Comparison of ENCODE assay signal across 10 cellular contexts in genomic region chr5:124952079-124952478, GRCh38.
DNase-seq lines count a peak whose midpoint lies in the region; ATAC-seq and TF ChIP-seq lines count a peak whose summit lies in the region.
"Had no signal": no experiment of that assay in that cellular context is flagged by ENCODE, and none has a peak within 500 bp of the region (broad histone marks: within the 10 kb centered on the region; RNA-seq: fewer than 3 reads in every experiment).

No MANE protein-coding gene starts in this region.

- H3K27me3 Mint-ChIP-seq in activated T-helper 17 cell treated with anti-CD3 and anti-CD28 coated beads, Interleukin-2, amount 50 U/mL, for 72 hours: no peaks in the 10 kb centered on the region
- H3K27me3 Mint-ChIP-seq in endothelial cell (ENCODE audit: unreplicated experiment) (no peaks in the 10 kb centered on the region), mesothelial cell of epicardium (ENCODE audit: low read depth) (no peaks in the 10 kb centered on the region), type B pancreatic cell (peaks cover 3% of the 10 kb centered on the region)

- H3K36me3 Mint-ChIP-seq in activated T-helper 17 cell treated with anti-CD3 and anti-CD28 coated beads, Interleukin-2, amount 50 U/mL, for 72 hours (ENCODE audit: low read depth): no peaks in the 10 kb centered on the region
- H3K36me3 Mint-ChIP-seq in endothelial cell (ENCODE audit: low read depth, unreplicated experiment) (no peaks in the 10 kb centered on the region), mesothelial cell of epicardium (no peaks in the 10 kb centered on the region), type B pancreatic cell (no peaks in the 10 kb centered on the region)

- no peaks in the 10 kb centered on the region for H3K9me3 Mint-ChIP-seq in activated T-helper 17 cell treated with anti-CD3 and anti-CD28 coated beads, Interleukin-2, amount 50 U/mL, for 72 hours
- H3K9me3 Mint-ChIP-seq in endothelial cell (ENCODE audit: unreplicated experiment) (no peaks in the 10 kb centered on the region), mesothelial cell of epicardium (no peaks in the 10 kb centered on the region), type B pancreatic cell (no peaks in the 10 kb centered on the region)

- H3K4me3 ChIP-seq in GM12875 (ENCODE audit: low read depth, low read length): peak overlapping the region; percentile 10

- peak; percentile 92 for ATAC-seq in GM19468 (IDR thresholded peaks at IDR 0.05; ENCODE audit: extremely low read depth, unreplicated experiment)
- peak; percentile 93 for ATAC-seq in HG03135 (IDR thresholded peaks at IDR 0.05; ENCODE audit: unreplicated experiment)
- peak; percentile 9 for ATAC-seq in activated T-helper 17 cell treated with anti-CD3 and anti-CD28 coated beads, Interleukin-2, amount 50 U/mL, for 72 hours (replicated peaks)
- ATAC-seq in SK-N-SH treated with all-trans-retinoic acid at 6 μM for 48 hours: no peak

- H3K4me1 Mint-ChIP-seq in activated T-helper 17 cell treated with anti-CD3 and anti-CD28 coated beads, Interleukin-2, amount 50 U/mL, for 72 hours: no peaks in the 10 kb centered on the region
- H3K4me1 Mint-ChIP-seq in endothelial cell (ENCODE audit: unreplicated experiment): peaks cover 13% of the 10 kb centered on the region
- H3K4me1 Mint-ChIP-seq in mesothelial cell of epicardium: peaks cover 26% of the 10 kb centered on the region
- peaks cover 17% of the 10 kb centered on the region for H3K4me1 Mint-ChIP-seq in type B pancreatic cell (ENCODE audit: unreplicated experiment)

- TF ChIP-seq CTCF in GM12875 (IDR thresholded peaks at IDR 0.05; ENCODE audit: borderline replicate concordance, insufficient read depth, low read depth, low read length) (no peak), endothelial cell (IDR thresholded peaks at IDR 0.05; ENCODE audit: unreplicated experiment) (no peak), mesothelial cell of epicardium (IDR thresholded peaks at IDR 0.05; ENCODE audit: unreplicated experiment) (no peak), type B pancreatic cell (conservative IDR thresholded peaks at IDR 0.05) (no peak)

- DNase-seq in endothelial cell (ENCODE audit: low spot score): no peak
- DNase-seq in mesothelial cell of epicardium (ENCODE audit: low spot score in 2 of 2, unreplicated experiment in 2 of 2): no peak
- DNase-seq in type B pancreatic cell (ENCODE audit: extremely low spot score, unreplicated experiment): no peak
- DNase-seq: activated CD4-positive, CD25-positive, alpha-beta regulatory T cell treated with anti-CD3 and anti-CD28 coated beads, Interleukin-2, amount 50 U/mL, for 72 hours; NCI-H1048 had no signal

- no peak overlapping the region for H3K4me3 Mint-ChIP-seq in activated T-helper 17 cell treated with anti-CD3 and anti-CD28 coated beads, Interleukin-2, amount 50 U/mL, for 72 hours
- H3K4me3 Mint-ChIP-seq in endothelial cell (ENCODE audit: unreplicated experiment) (no peak overlapping the region), mesothelial cell of epicardium (no peak overlapping the region), type B pancreatic cell (no peak overlapping the region)

- no peak overlapping the region for H3K27ac Mint-ChIP-seq in activated T-helper 17 cell treated with anti-CD3 and anti-CD28 coated beads, Interleukin-2, amount 50 U/mL, for 72 hours
- H3K27ac Mint-ChIP-seq in endothelial cell (ENCODE audit: unreplicated experiment) (no peak overlapping the region), mesothelial cell of epicardium (no peak overlapping the region), type B pancreatic cell (no peak overlapping the region)

TF ChIP-seq in SK-N-SH treated with all-trans-retinoic acid at 6 μM for 48 hours, 23 proteins besides CTCF, POLR2A, EP300 and RAD21:
- TF ChIP-seq PPARA (CRISPR knock-in tag; IDR thresholded peaks at IDR 0.05; ENCODE audit: borderline replicate concordance) (no peak), SNAI2 (CRISPR knock-in tag; IDR thresholded peaks at IDR 0.05) (no peak), ZC3H10 (CRISPR knock-in tag; IDR thresholded peaks at IDR 0.05) (no peak), CSDC2 (CRISPR knock-in tag; IDR thresholded peaks at IDR 0.05) (no peak), ZNF565 (CRISPR knock-in tag; conservative IDR thresholded peaks at IDR 0.05; ENCODE audit: low read depth) (no peak), ZFP3 (CRISPR knock-in tag; IDR thresholded peaks at IDR 0.05) (no peak), ZNF8 (CRISPR knock-in tag; IDR thresholded peaks at IDR 0.05) (no peak), TCF4 (CRISPR knock-in tag; IDR thresholded peaks at IDR 0.05; ENCODE audit: borderline replicate concordance) (no peak), ZFP30 (CRISPR knock-in tag; IDR thresholded peaks at IDR 0.05) (no peak), CREB5 (CRISPR knock-in tag; IDR thresholded peaks at IDR 0.05; ENCODE audit: low read depth) (no peak), ZNF70 (CRISPR knock-in tag; IDR thresholded peaks at IDR 0.05) (no peak), TSHZ2 (CRISPR knock-in tag; IDR thresholded peaks at IDR 0.05) (no peak), PATZ1 (CRISPR knock-in tag; IDR thresholded peaks at IDR 0.05; ENCODE audit: borderline replicate concordance) (no peak)
